10 cellular contexts compared by ENCODE assay signal in genomic region chr12:66196806-66197205, GRCh38.
DNase-seq lines count a peak whose midpoint lies in the region; ATAC-seq lines count a peak whose summit lies in the region.
"Had no signal": no experiment of that assay in that cellular context is flagged by ENCODE, and none has a peak within 500 bp of the region (broad histone marks: within the 10 kb centered on the region; RNA-seq: fewer than 3 reads in every experiment).

No MANE protein-coding gene starts in this region.

- H3K4me3 Mint-ChIP-seq in memory B cell, result no peak overlapping the region

- peaks cover 21% of the 10 kb centered on the region for H3K27me3 Mint-ChIP-seq in memory B cell

- peaks cover 3% of the 10 kb centered on the region for H3K36me3 Mint-ChIP-seq in memory B cell

- peaks cover 8% of the 10 kb centered on the region for H3K4me1 Mint-ChIP-seq in memory B cell

- no peak overlapping the region for H3K27ac Mint-ChIP-seq in memory B cell

- no peaks in the 10 kb centered on the region for H3K9me3 Mint-ChIP-seq in memory B cell

- no peak overlapping the region for H3K27ac ChIP-seq in substantia nigra (ENCODE audit: low read depth, low read length, poor library complexity, severe bottlenecking)

- DNase-seq in memory B cell (ENCODE audit: low spot score in 2 of 2) (peak in 1 of 2 donors; percentile 12), DMS153 (lab: John Stamatoyannopoulos, UW) (no peak), cerebellar nuclear complex (lab: John Stamatoyannopoulos, UW) (no peak), NCI-H524 treated with DMSO at 0.1 percent for 48 hours (lab: John Stamatoyannopoulos, UW) (no peak), substantia nigra (lab: John Stamatoyannopoulos, UW) (no peak)
- DNase-seq: activated CD4-positive, alpha-beta T cell treated with anti-CD3 and anti-CD28 coated beads, Interleukin-2, amount 50 U/mL, for 1 hour; NCI-H2081 treated with DMSO at 0.1 percent for 48 hours had no signal

- ATAC-seq in GM18858 (IDR thresholded peaks at IDR 0.05; ENCODE audit: unreplicated experiment), result peak; percentile 91
- peak; percentile 80 for ATAC-seq in GM21528 (IDR thresholded peaks at IDR 0.05; ENCODE audit: low FRiP score, unreplicated experiment)
- ATAC-seq in HG03378 (IDR thresholded peaks at IDR 0.05; ENCODE audit: unreplicated experiment), result peak; percentile 96
- ATAC-seq in memory B cell (ENCODE audit: low read depth), result peak; percentile 97
